Comparison of ENCODE assay signal across 30 cellular contexts in genomic region chr15:66275352-66275751, GRCh38. TPM values are rescaled to one million over a fixed set of nuclear protein-coding genes. Genes with fewer than 3 reads are reported as not detected.
"Had no signal": no experiment of that assay in that cellular context is flagged by ENCODE, and none has a peak within 500 bp of the region (broad histone marks: within the 10 kb centered on the region; RNA-seq: fewer than 3 reads in every experiment).

No MANE protein-coding gene starts in this region.

- H3K27ac ChIP-seq: stomach, suprapubic skin, testis, thoracic aorta, thyroid gland, tibial artery, tibial nerve, transverse colon, upper lobe of left lung, upper lobe of right lung, uterus, vagina had no signal

- H3K4me3 Mint-ChIP-seq: stimulated activated effector memory CD8-positive, alpha-beta T cell treated with anti-CD3 and anti-CD28 coated beads, Interleukin-12 subunit alpha, Interleukin-12 subunit beta, amount 100 ng/mL, for 72 hours; stimulated activated memory B cell treated with anti-CD40 and anti-IgM and Interleukin-4, amounts not matched to agents 10 μg/mL and 1 μg/mL and 100 μg/mL, for 72 hours; stimulated activated naive B cell treated with anti-CD40 and anti-IgM and Interleukin-4, amounts not matched to agents 10 μg/mL and 1 μg/mL and 100 μg/mL, for 72 hours; stimulated activated naive CD8-positive, alpha-beta T cell treated with anti-CD3 and anti-CD28 coated beads, Interleukin-15, amount 100 ng/mL, for 72 hours; stimulated activated naive CD8-positive, alpha-beta T cell treated with anti-CD3 and anti-CD28 coated beads, Interleukin-15, Interleukin-2, amounts not matched to agents 100 ng/mL and 50 ng/mL, for 24 hours; type B pancreatic cell had no signal

- H3K36me3 ChIP-seq: stomach, suprapubic skin, thoracic aorta, thyroid gland, tibial artery, tibial nerve, transverse colon, upper lobe of left lung, upper lobe of right lung, uterus, vagina had no signal

- H3K9me3 Mint-ChIP-seq: stimulated activated effector memory CD8-positive, alpha-beta T cell treated with anti-CD3 and anti-CD28 coated beads, Interleukin-12 subunit alpha, Interleukin-12 subunit beta, amount 100 ng/mL, for 72 hours; stimulated activated memory B cell treated with anti-CD40 and anti-IgM and Interleukin-4, amounts not matched to agents 10 μg/mL and 1 μg/mL and 100 μg/mL, for 72 hours; stimulated activated naive CD8-positive, alpha-beta T cell treated with anti-CD3 and anti-CD28 coated beads, Interleukin-15, Interleukin-2, amounts not matched to agents 100 ng/mL and 50 ng/mL, for 24 hours; type B pancreatic cell had no signal

- H3K27ac Mint-ChIP-seq: stimulated activated effector memory CD8-positive, alpha-beta T cell treated with anti-CD3 and anti-CD28 coated beads, Interleukin-12 subunit alpha, Interleukin-12 subunit beta, amount 100 ng/mL, for 72 hours; stimulated activated memory B cell treated with anti-CD40 and anti-IgM and Interleukin-4, amounts not matched to agents 10 μg/mL and 1 μg/mL and 100 μg/mL, for 72 hours; stimulated activated naive B cell treated with anti-CD40 and anti-IgM and Interleukin-4, amounts not matched to agents 10 μg/mL and 1 μg/mL and 100 μg/mL, for 72 hours; stimulated activated naive CD8-positive, alpha-beta T cell treated with anti-CD3 and anti-CD28 coated beads, Interleukin-15, amount 100 ng/mL, for 72 hours; stimulated activated naive CD8-positive, alpha-beta T cell treated with anti-CD3 and anti-CD28 coated beads, Interleukin-15, Interleukin-2, amounts not matched to agents 100 ng/mL and 50 ng/mL, for 24 hours; type B pancreatic cell had no signal

- H3K4me3 ChIP-seq: stomach, suprapubic skin, testis, thoracic aorta, thyroid gland, tibial artery, tibial nerve, transverse colon, upper lobe of left lung, upper lobe of right lung, uterus, vagina had no signal

- H3K9me3 ChIP-seq: suprapubic skin, testis, thoracic aorta, thyroid gland, transverse colon, upper lobe of right lung, uterus, vagina had no signal

- DNase-seq: stimulated activated CD4-positive, alpha-beta T cell treated with anti-CD3 and anti-CD28 coated beads, Interleukin-2, amount 100 ng/mL, for 48 hours; stimulated activated CD4-positive, alpha-beta T cell treated with anti-CD3 and anti-CD28 coated beads, Interleukin-4, amount 100 ng/mL, for 1 hour; stimulated activated CD4-positive, alpha-beta T cell treated with anti-CD3 and anti-CD28 coated beads, Interleukin-4, amount 100 ng/mL, for 24 hours; stimulated activated CD4-positive, alpha-beta T cell treated with anti-CD3 and anti-CD28 coated beads, Interleukin-4, amount 100 ng/mL, for 4 hours; stimulated activated CD8-positive, alpha-beta memory T cell treated with anti-CD3 and anti-CD28 coated beads, Interleukin-4, amount 100 ng/mL, for 48 hours; stimulated activated naive B cell treated with anti-CD40 and anti-IgM and Interleukin-4, amounts not matched to agents 10 μg/mL and 1 μg/mL and 100 μg/mL, for 72 hours; stimulated activated naive CD4-positive, alpha-beta T cell; stimulated activated naive CD4-positive, alpha-beta T cell treated with Interleukin-2 at 50 U/mL for 16 hours; stimulated activated naive CD8-positive, alpha-beta T cell treated with anti-CD3 and anti-CD28 coated beads, Interleukin-15, amount 100 ng/mL, for 72 hours; stimulated activated naive CD8-positive, alpha-beta T cell treated with anti-CD3 and anti-CD28 coated beads, Interleukin-15, Interleukin-2, amounts not matched to agents 100 U/mL and 50 U/mL, for 24 hours; stomach; substantia nigra; testis; thyroid gland; tibial artery; transverse colon; upper lobe of left lung; upper lobe of right lung; uterus had no signal

- FAIRE-seq: urothelium cell line had no signal

- ATAC-seq: stimulated activated effector memory CD8-positive, alpha-beta T cell treated with anti-CD3 and anti-CD28 coated beads, Interleukin-12 subunit alpha, Interleukin-12 subunit beta, amount 100 ng/mL, for 72 hours; stimulated activated memory B cell treated with anti-CD40 and anti-IgM and Interleukin-4, amounts not matched to agents 10 μg/mL and 1 μg/mL and 100 μg/mL, for 72 hours; stimulated activated naive B cell treated with anti-CD40 and anti-IgM and Interleukin-4, amounts not matched to agents 10 μg/mL and 1 μg/mL and 100 μg/mL, for 72 hours; stimulated activated naive CD8-positive, alpha-beta T cell treated with anti-CD3 and anti-CD28 coated beads, Interleukin-15, amount 100 ng/mL, for 72 hours; stimulated activated naive CD8-positive, alpha-beta T cell treated with anti-CD3 and anti-CD28 coated beads, Interleukin-15, Interleukin-2, amounts not matched to agents 100 U/mL and 50 U/mL, for 24 hours; upper lobe of right lung had no signal

- H3K4me1 Mint-ChIP-seq: stimulated activated effector memory CD8-positive, alpha-beta T cell treated with anti-CD3 and anti-CD28 coated beads, Interleukin-12 subunit alpha, Interleukin-12 subunit beta, amount 100 ng/mL, for 72 hours had no signal

- H3K4me1 ChIP-seq: stomach, suprapubic skin, testis, thyroid gland, tibial artery, tibial nerve, transverse colon, upper lobe of left lung, upper lobe of right lung, uterus, vagina had no signal

- H3K27me3 Mint-ChIP-seq: stimulated activated naive B cell treated with anti-CD40 and anti-IgM and Interleukin-4, amounts not matched to agents 10 μg/mL and 1 μg/mL and 100 μg/mL, for 72 hours; stimulated activated naive CD8-positive, alpha-beta T cell treated with anti-CD3 and anti-CD28 coated beads, Interleukin-15, amount 100 ng/mL, for 72 hours had no signal

- H3K36me3 Mint-ChIP-seq: stimulated activated effector memory CD8-positive, alpha-beta T cell treated with anti-CD3 and anti-CD28 coated beads, Interleukin-12 subunit alpha, Interleukin-12 subunit beta, amount 100 ng/mL, for 72 hours; stimulated activated memory B cell treated with anti-CD40 and anti-IgM and Interleukin-4, amounts not matched to agents 10 μg/mL and 1 μg/mL and 100 μg/mL, for 72 hours; stimulated activated naive B cell treated with anti-CD40 and anti-IgM and Interleukin-4, amounts not matched to agents 10 μg/mL and 1 μg/mL and 100 μg/mL, for 72 hours; type B pancreatic cell had no signal

- H3K27me3 ChIP-seq: stomach, suprapubic skin, testis, thyroid gland, tibial artery, tibial nerve, transverse colon, upper lobe of left lung, upper lobe of right lung, uterus, vagina had no signal

RNA-seq across cellular contexts. Expression of gene MEGF11, which starts 21.8 kb away (rescaled TPM):
- total RNA-seq: subcutaneous adipose tissue, thoracic aorta, ureter had no signal
